1 cellular context compared by ENCODE assay signal in genomic region chr16:56609463-56609921, GRCh38.
A peak's percentile ranks its signal among the peaks of the same experiment; 100 is the strongest.
TF ChIP-seq lines count a peak whose summit lies in the region.

No MANE protein-coding gene starts in this region.

TF ChIP-seq in HepG2, 621 proteins besides CTCF, POLR2A, EP300 and RAD21 (continued from another document and continues in another):
- no peak for TF ChIP-seq ZBED4 (CRISPR knock-in tag; IDR thresholded peaks at IDR 0.05; ENCODE audit: borderline replicate concordance)
- TF ChIP-seq ZNF17 (CRISPR knock-in tag; IDR thresholded peaks at IDR 0.05) = no peak
- TF ChIP-seq IRF1 (CRISPR knock-in tag; IDR thresholded peaks at IDR 0.05; ENCODE audit: low read depth) = no peak
- no peak for TF ChIP-seq PAX8 (CRISPR knock-in tag; IDR thresholded peaks at IDR 0.05; ENCODE audit: borderline replicate concordance)
- no peak for TF ChIP-seq ZFX (CRISPR knock-in tag; IDR thresholded peaks at IDR 0.05; ENCODE audit: low read depth)
- TF ChIP-seq, protein P1, sequence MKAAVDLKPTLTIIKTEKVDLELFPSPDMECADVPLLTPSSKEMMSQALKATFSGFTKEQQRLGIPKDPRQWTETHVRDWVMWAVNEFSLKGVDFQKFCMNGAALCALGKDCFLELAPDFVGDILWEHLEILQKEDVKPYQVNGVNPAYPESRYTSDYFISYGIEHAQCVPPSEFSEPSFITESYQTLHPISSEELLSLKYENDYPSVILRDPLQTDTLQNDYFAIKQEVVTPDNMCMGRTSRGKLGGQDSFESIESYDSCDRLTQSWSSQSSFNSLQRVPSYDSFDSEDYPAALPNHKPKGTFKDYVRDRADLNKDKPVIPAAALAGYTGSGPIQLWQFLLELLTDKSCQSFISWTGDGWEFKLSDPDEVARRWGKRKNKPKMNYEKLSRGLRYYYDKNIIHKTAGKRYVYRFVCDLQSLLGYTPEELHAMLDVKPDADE (CRISPR knock-in tag; IDR thresholded peaks at IDR 0.05) = no peak
- no peak for TF ChIP-seq SKI (IDR thresholded peaks at IDR 0.05; ENCODE audit: partially characterized antibody)
- peak; percentile 82 for TF ChIP-seq ZNF800 (CRISPR knock-in tag; IDR thresholded peaks at IDR 0.05)
- TF ChIP-seq ZNF3 (CRISPR knock-in tag; IDR thresholded peaks at IDR 0.05) = no peak
- TF ChIP-seq ZNF292 (CRISPR knock-in tag; IDR thresholded peaks at IDR 0.05; ENCODE audit: borderline replicate concordance, low read depth) = peak; percentile 34; the same call in 1 of the 2 replicates
- TF ChIP-seq SIN3A (IDR thresholded peaks at IDR 0.05; ENCODE audit: borderline replicate concordance, low read depth, low read length) = peak; percentile 24; the same call in 1 of the 2 replicates
- 0 out of 2 replicates have a peak, but pooled peaks have one; percentile 29 for TF ChIP-seq ZNF724P (CRISPR knock-in tag; IDR thresholded peaks at IDR 0.05; ENCODE audit: borderline replicate concordance)
- TF ChIP-seq MEIS1 (CRISPR knock-in tag; IDR thresholded peaks at IDR 0.05; ENCODE audit: borderline replicate concordance) = 0 out of 2 replicates have a peak, but pooled peaks have one; percentile 13
- TF ChIP-seq ZNF282 (IDR thresholded peaks at IDR 0.05; ENCODE audit: partially characterized antibody) = no peak
- 0 out of 2 replicates have a peak, but pooled peaks have one; percentile 12 for TF ChIP-seq HNRNPL (IDR thresholded peaks at IDR 0.05; ENCODE audit: low read depth, low read length)
- TF ChIP-seq ZC3H13 (CRISPR knock-in tag; IDR thresholded peaks at IDR 0.05) = no peak
- no peak for TF ChIP-seq PPARG (CRISPR knock-in tag; conservative IDR thresholded peaks at IDR 0.05)
- TF ChIP-seq, protein P2, sequence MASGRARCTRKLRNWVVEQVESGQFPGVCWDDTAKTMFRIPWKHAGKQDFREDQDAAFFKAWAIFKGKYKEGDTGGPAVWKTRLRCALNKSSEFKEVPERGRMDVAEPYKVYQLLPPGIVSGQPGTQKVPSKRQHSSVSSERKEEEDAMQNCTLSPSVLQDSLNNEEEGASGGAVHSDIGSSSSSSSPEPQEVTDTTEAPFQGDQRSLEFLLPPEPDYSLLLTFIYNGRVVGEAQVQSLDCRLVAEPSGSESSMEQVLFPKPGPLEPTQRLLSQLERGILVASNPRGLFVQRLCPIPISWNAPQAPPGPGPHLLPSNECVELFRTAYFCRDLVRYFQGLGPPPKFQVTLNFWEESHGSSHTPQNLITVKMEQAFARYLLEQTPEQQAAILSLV (CRISPR knock-in tag; IDR thresholded peaks at IDR 0.05; ENCODE audit: borderline replicate concordance) = no peak
- TF ChIP-seq SIX4 (CRISPR knock-in tag; IDR thresholded peaks at IDR 0.05) = no peak
- TF ChIP-seq, protein P3, sequence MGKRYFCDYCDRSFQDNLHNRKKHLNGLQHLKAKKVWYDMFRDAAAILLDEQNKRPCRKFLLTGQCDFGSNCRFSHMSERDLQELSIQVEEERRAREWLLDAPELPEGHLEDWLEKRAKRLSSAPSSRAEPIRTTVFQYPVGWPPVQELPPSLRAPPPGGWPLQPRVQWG (CRISPR knock-in tag; IDR thresholded peaks at IDR 0.05; ENCODE audit: borderline replicate concordance, low read depth) = no peak
- TF ChIP-seq POLR2AphosphoS5 (IDR thresholded peaks at IDR 0.05; ENCODE audit: low read depth, low read length) = 0 out of 2 replicates have a peak, but pooled peaks have one; percentile 16
- 0 out of 2 replicates have a peak, but pooled peaks have one; percentile 17 for TF ChIP-seq ZNF777 (CRISPR knock-in tag; IDR thresholded peaks at IDR 0.05)
- TF ChIP-seq, protein P4, sequence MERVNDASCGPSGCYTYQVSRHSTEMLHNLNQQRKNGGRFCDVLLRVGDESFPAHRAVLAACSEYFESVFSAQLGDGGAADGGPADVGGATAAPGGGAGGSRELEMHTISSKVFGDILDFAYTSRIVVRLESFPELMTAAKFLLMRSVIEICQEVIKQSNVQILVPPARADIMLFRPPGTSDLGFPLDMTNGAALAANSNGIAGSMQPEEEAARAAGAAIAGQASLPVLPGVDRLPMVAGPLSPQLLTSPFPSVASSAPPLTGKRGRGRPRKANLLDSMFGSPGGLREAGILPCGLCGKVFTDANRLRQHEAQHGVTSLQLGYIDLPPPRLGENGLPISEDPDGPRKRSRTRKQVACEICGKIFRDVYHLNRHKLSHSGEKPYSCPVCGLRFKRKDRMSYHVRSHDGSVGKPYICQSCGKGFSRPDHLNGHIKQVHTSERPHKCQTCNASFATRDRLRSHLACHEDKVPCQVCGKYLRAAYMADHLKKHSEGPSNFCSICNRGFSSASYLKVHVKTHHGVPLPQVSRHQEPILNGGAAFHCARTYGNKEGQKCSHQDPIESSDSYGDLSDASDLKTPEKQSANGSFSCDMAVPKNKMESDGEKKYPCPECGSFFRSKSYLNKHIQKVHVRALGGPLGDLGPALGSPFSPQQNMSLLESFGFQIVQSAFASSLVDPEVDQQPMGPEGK (CRISPR knock-in tag; IDR thresholded peaks at IDR 0.05) = 0 out of 2 replicates have a peak, but pooled peaks have one; percentile 21
- TF ChIP-seq, protein P5, sequence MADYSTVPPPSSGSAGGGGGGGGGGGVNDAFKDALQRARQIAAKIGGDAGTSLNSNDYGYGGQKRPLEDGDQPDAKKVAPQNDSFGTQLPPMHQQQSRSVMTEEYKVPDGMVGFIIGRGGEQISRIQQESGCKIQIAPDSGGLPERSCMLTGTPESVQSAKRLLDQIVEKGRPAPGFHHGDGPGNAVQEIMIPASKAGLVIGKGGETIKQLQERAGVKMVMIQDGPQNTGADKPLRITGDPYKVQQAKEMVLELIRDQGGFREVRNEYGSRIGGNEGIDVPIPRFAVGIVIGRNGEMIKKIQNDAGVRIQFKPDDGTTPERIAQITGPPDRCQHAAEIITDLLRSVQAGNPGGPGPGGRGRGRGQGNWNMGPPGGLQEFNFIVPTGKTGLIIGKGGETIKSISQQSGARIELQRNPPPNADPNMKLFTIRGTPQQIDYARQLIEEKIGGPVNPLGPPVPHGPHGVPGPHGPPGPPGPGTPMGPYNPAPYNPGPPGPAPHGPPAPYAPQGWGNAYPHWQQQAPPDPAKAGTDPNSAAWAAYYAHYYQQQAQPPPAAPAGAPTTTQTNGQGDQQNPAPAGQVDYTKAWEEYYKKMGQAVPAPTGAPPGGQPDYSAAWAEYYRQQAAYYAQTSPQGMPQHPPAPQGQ (CRISPR knock-in tag; IDR thresholded peaks at IDR 0.05; ENCODE audit: borderline replicate concordance) = 0 out of 2 replicates have a peak, but pooled peaks have one; percentile 39
- peak; percentile 61; the same call in 1 of the 2 replicates for TF ChIP-seq ETV5 (CRISPR knock-in tag; IDR thresholded peaks at IDR 0.05; ENCODE audit: borderline replicate concordance)
- peak; percentile 59 for TF ChIP-seq KMT2B (CRISPR knock-in tag; IDR thresholded peaks at IDR 0.05)
- TF ChIP-seq KDM1A (CRISPR knock-in tag; IDR thresholded peaks at IDR 0.05) = no peak
- TF ChIP-seq SAP130 (CRISPR knock-in tag; IDR thresholded peaks at IDR 0.05; ENCODE audit: low read depth) = peak; percentile 52
- TF ChIP-seq ZNF557 (CRISPR knock-in tag; IDR thresholded peaks at IDR 0.05) = 0 out of 2 replicates have a peak, but pooled peaks have one; percentile 16
- peak; percentile 57; the same call in 1 of the 2 replicates for TF ChIP-seq ERF (CRISPR knock-in tag; IDR thresholded peaks at IDR 0.05)
- 0 out of 2 replicates have a peak, but pooled peaks have one; percentile 38 for TF ChIP-seq ZNF580 (CRISPR knock-in tag; IDR thresholded peaks at IDR 0.05; ENCODE audit: borderline replicate concordance, low read depth)
- TF ChIP-seq ZNF337 (CRISPR knock-in tag; IDR thresholded peaks at IDR 0.05; ENCODE audit: borderline replicate concordance, low read depth) = 0 out of 2 replicates have a peak, but pooled peaks have one; percentile 4
- 0 out of 2 replicates have a peak, but pooled peaks have one; percentile 46 for TF ChIP-seq HDAC1 (CRISPR knock-in tag; IDR thresholded peaks at IDR 0.05)
- TF ChIP-seq XBP1 (CRISPR knock-in tag; IDR thresholded peaks at IDR 0.05) = no peak
- no peak for TF ChIP-seq PITX1 (CRISPR knock-in tag; IDR thresholded peaks at IDR 0.05)
- TF ChIP-seq ASH2L (IDR thresholded peaks at IDR 0.05; ENCODE audit: insufficient read length, low read depth, low read length) = peak; percentile 46
- TF ChIP-seq KLF16 (CRISPR knock-in tag; IDR thresholded peaks at IDR 0.05) = 0 out of 4 replicates have a peak, but pooled peaks of 1 of the 2 experiments have one; percentile 24
- peak; percentile 4 for TF ChIP-seq TEAD3 (CRISPR knock-in tag; optimal IDR thresholded peaks at IDR 0.05; ENCODE audit: borderline replicate concordance)
- 0 out of 2 replicates have a peak, but pooled peaks have one; percentile 0 for TF ChIP-seq POLR2G (IDR thresholded peaks at IDR 0.05; ENCODE audit: low read depth, low read length)
- no peak for TF ChIP-seq SATB2 (CRISPR knock-in tag; IDR thresholded peaks at IDR 0.05)
- TF ChIP-seq CBX2 (IDR thresholded peaks at IDR 0.05; ENCODE audit: low read depth, low read length) = no peak
- 0 out of 2 replicates have a peak, but pooled peaks have one; percentile 38 for TF ChIP-seq CBX2 (CRISPR knock-in tag; IDR thresholded peaks at IDR 0.05; ENCODE audit: low read depth)
- TF ChIP-seq, protein P6, sequence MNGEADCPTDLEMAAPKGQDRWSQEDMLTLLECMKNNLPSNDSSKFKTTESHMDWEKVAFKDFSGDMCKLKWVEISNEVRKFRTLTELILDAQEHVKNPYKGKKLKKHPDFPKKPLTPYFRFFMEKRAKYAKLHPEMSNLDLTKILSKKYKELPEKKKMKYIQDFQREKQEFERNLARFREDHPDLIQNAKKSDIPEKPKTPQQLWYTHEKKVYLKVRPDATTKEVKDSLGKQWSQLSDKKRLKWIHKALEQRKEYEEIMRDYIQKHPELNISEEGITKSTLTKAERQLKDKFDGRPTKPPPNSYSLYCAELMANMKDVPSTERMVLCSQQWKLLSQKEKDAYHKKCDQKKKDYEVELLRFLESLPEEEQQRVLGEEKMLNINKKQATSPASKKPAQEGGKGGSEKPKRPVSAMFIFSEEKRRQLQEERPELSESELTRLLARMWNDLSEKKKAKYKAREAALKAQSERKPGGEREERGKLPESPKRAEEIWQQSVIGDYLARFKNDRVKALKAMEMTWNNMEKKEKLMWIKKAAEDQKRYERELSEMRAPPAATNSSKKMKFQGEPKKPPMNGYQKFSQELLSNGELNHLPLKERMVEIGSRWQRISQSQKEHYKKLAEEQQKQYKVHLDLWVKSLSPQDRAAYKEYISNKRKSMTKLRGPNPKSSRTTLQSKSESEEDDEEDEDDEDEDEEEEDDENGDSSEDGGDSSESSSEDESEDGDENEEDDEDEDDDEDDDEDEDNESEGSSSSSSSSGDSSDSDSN (CRISPR knock-in tag; IDR thresholded peaks at IDR 0.05) = 0 out of 2 replicates have a peak, but pooled peaks have one; percentile 26
- TF ChIP-seq NCOA2 (CRISPR knock-in tag; IDR thresholded peaks at IDR 0.05) = no peak
- no peak for TF ChIP-seq ZNF589 (CRISPR knock-in tag; conservative IDR thresholded peaks at IDR 0.05)
- no peak for TF ChIP-seq CHCHD3 (CRISPR knock-in tag; IDR thresholded peaks at IDR 0.05)
- TF ChIP-seq AHR (CRISPR knock-in tag; IDR thresholded peaks at IDR 0.05) = no peak
- TF ChIP-seq ZNF335 (CRISPR knock-in tag; IDR thresholded peaks at IDR 0.05) = 0 out of 2 replicates have a peak, but pooled peaks have one; percentile 33
- no peak for TF ChIP-seq KDM5B (CRISPR knock-in tag; IDR thresholded peaks at IDR 0.05; ENCODE audit: borderline replicate concordance)
- no peak for TF ChIP-seq ZNF740 (CRISPR knock-in tag; IDR thresholded peaks at IDR 0.05)
- TF ChIP-seq BORCS8-MEF2B (CRISPR knock-in tag; IDR thresholded peaks at IDR 0.05) = no peak
